20 cellular contexts compared by ENCODE assay signal in the genomic region with DNA sequence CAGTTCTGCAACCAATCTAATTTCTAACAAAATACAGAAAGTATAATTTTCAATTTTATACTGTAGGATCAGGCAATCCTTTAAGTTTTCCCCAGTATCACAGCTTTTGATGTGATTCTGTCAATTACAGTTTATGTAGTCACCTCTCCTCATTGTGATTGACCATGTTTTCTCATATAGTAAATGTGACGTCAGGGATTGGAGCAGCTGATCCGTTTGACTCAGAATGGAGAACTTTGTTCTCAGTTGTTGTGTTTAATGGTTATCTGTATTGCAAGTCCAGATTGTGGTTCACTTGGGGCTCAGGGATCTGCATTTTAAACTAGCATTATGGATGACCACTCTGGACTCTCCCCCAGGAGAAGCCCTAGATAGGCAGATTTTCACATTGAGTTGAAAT.
"Had no signal": no experiment of that assay in that cellular context is flagged by ENCODE, and none has a peak within 500 bp of the region (broad histone marks: within the 10 kb centered on the region; RNA-seq: fewer than 3 reads in every experiment).

No MANE protein-coding gene starts in this region.

- DNase-seq: activated B cell treated with CpG ODN at 0.5 μM for 24 hours; activated CD4-positive, alpha-beta memory T cell treated with anti-CD3 and anti-CD28 coated beads for 36 hours; activated CD4-positive, alpha-beta T cell treated with anti-CD3 and anti-CD28 coated beads, Interleukin-2, amount 10 ng/mL, durations not matched to agents 7 days and 5 days; activated CD8-positive, alpha-beta memory T cell treated with anti-CD3 and anti-CD28 coated beads for 24 hours; activated effector memory CD4-positive, alpha-beta T cell treated with anti-CD3 and anti-CD28 coated beads, Interleukin-2, amount 50 U/mL, for 16 hours; activated naive CD4-positive, alpha-beta T cell treated with Interleukin-2 at 50 U/mL for 16 hours; activated naive CD8-positive, alpha-beta T cell treated with anti-CD3 and anti-CD28 coated beads, Interleukin-2, amount 50 U/mL, for 24 hours; activated T-cell treated with anti-CD3 and anti-CD28 coated beads, Interleukin-2, amount 50 U/mL, for 4 hours; amniotic stem cell; body of pancreas; NCI-H1417 treated with DMSO at 0.1 percent for 48 hours; NCI-H1694; NCI-H2107; NCI-H226; NCI-H526; PC-9; T-helper 17 cell; T-helper 9 cell had no signal

- H3K4me2 ChIP-seq: PC-9 had no signal

- H2AFZ ChIP-seq: PC-9 had no signal

- H3K27ac ChIP-seq: ascending aorta, body of pancreas, PC-9 had no signal

- ATAC-seq: activated naive CD4-positive, alpha-beta T cell treated with anti-CD3 and anti-CD28 coated beads, Interleukin-2, amount 50 U/mL, for 72 hours; activated naive CD8-positive, alpha-beta T cell treated with anti-CD3 and anti-CD28 coated beads, Interleukin-2, amount 50 U/mL, for 24 hours; activated T-cell treated with anti-CD3 and anti-CD28 coated beads, Interleukin-2, amount 50 U/mL, for 4 hours; body of pancreas; T-helper 17 cell had no signal

- H3K4me1 ChIP-seq: ascending aorta, body of pancreas had no signal

- H3K36me3 ChIP-seq: ascending aorta had no signal

- H3K4me3 ChIP-seq: ascending aorta, body of pancreas, PC-9 had no signal

- H3K27me3 ChIP-seq: ascending aorta, body of pancreas had no signal

- H3K9me3 ChIP-seq: ascending aorta, body of pancreas had no signal
